In genomic region chr5:154834045-154834444, GRCh38 we compare ENCODE assay signal across 26 cellular contexts. TPM values are rescaled to one million over a fixed set of nuclear protein-coding genes. Genes with fewer than 3 reads are reported as not detected.
DNase-seq lines count a peak whose midpoint lies in the region; TF ChIP-seq lines count a peak whose summit lies in the region.
"Had no signal": no experiment of that assay in that cellular context is flagged by ENCODE, and none has a peak within 500 bp of the region (broad histone marks: within the 10 kb centered on the region; RNA-seq: fewer than 3 reads in every experiment).

No MANE protein-coding gene starts in this region.

- no peak overlapping the region for H3K27ac Mint-ChIP-seq in Calu3 (ENCODE audit: unreplicated experiment)
- H3K27ac Mint-ChIP-seq: activated naive CD4-positive, alpha-beta T cell treated with anti-CD3 and anti-CD28 coated beads, Interleukin-2, amount 50 U/mL, for 24 hours; activated T-helper 1 cell treated with anti-CD3 and anti-CD28 coated beads, Interleukin-12 subunit alpha, Interleukin-12 subunit beta, Interleukin-2, Interleukin-4 antibody, amounts not matched to agents 30 ng/mL and 10 ng/mL and 1 ng/mL, durations not matched to agents 14 hours and 24 hours and 36 hours; CD4-positive, alpha-beta T cell; naive B cell; T-helper 2 cell treated with Interferon-gamma antibody and Interleukin-4, amounts not matched to agents 5 μg/mL and 100 μg/mL, for 36 hours had no signal

- H3K27me3 ChIP-seq in hepatocyte (no peaks in the 10 kb centered on the region), sigmoid colon (no peaks in the 10 kb centered on the region)
- H3K27me3 ChIP-seq: breast epithelium, foreskin keratinocyte, heart left ventricle had no signal

- TF ChIP-seq EP300 in sigmoid colon (IDR thresholded peaks at IDR 0.05), result no peak

- H3K36me3 ChIP-seq in hepatocyte (replicated peaks; ENCODE audit: insufficient read depth, low read depth), result no peaks in the 10 kb centered on the region
- H3K36me3 ChIP-seq in sigmoid colon, result peaks cover 11 to 50% (median 19%) of the 10 kb centered on the region in 4 donors
- H3K36me3 ChIP-seq: breast epithelium, WERI-Rb-1 had no signal

- DNase-seq in DMS153 (lab: John Stamatoyannopoulos, UW), result peak; percentile 8
- DNase-seq in DMS153 treated with DMSO at 0.1 percent for 48 hours (lab: John Stamatoyannopoulos, UW; ENCODE audit: unreplicated experiment), result no peak
- DNase-seq in NCI-H2029 treated with DMSO at 0.1 percent for 48 hours (lab: John Stamatoyannopoulos, UW), result peak; percentile 52
- no peak for DNase-seq in hepatocyte (ENCODE audit: low spot score)
- DNase-seq in sigmoid colon, result no peak
- DNase-seq in Calu3, result no peak
- no peak for DNase-seq in activated CD8-positive, alpha-beta memory T cell treated with anti-CD3 and anti-CD28 coated beads for 24 hours
- no peak for DNase-seq in activated effector memory CD4-positive, alpha-beta T cell treated with anti-CD3 and anti-CD28 coated beads, Interleukin-2, amount 50 U/mL, for 16 hours
- DNase-seq: 8988T; amygdala; CD4-positive, alpha-beta T cell; effector CD8-positive, alpha-beta T cell; foreskin keratinocyte; naive B cell; NCI-H1048; NCI-H1694; NCI-H2171; NCI-H748 treated with DMSO at 0.1 percent for 48 hours; psoas muscle; stimulated activated naive CD4-positive, alpha-beta T cell treated with Interleukin-2 at 50 U/mL for 16 hours had no signal

- H2AFZ ChIP-seq in hepatocyte, result no peak overlapping the region

- H3K4me1 Mint-ChIP-seq in Calu3 (ENCODE audit: low read depth, unreplicated experiment), result peaks cover 30% of the 10 kb centered on the region

- H3K4me1 ChIP-seq in hepatocyte (ENCODE audit: insufficient read depth), result peaks cover 21% of the 10 kb centered on the region
- H3K4me1 ChIP-seq in sigmoid colon, result peaks cover 0 to 46% (median 29%) of the 10 kb centered on the region in 4 donors
- H3K4me1 ChIP-seq: breast epithelium had no signal

- CTCF ChIA-PET in Calu3 (lab: Charles Lee), result no interaction called here

- no peak for TF ChIP-seq POLR2A in sigmoid colon (IDR thresholded peaks at IDR 0.05)

- H3K4me3 ChIP-seq in hepatocyte (no peak overlapping the region), sigmoid colon (peak overlapping the region in 3 of 4 donors; percentile 38 to 44 (median 42))
- H3K4me3 ChIP-seq: breast epithelium, psoas muscle had no signal

- H3K9me3 Mint-ChIP-seq in Calu3 (ENCODE audit: low read depth, unreplicated experiment), result no peaks in the 10 kb centered on the region
- H3K9me3 Mint-ChIP-seq: activated naive CD4-positive, alpha-beta T cell treated with anti-CD3 and anti-CD28 coated beads, Interleukin-2, amount 50 U/mL, for 24 hours; activated T-helper 1 cell treated with anti-CD3 and anti-CD28 coated beads, Interleukin-12 subunit alpha, Interleukin-12 subunit beta, Interleukin-2, Interleukin-4 antibody, amounts not matched to agents 30 ng/mL and 10 ng/mL and 1 ng/mL, durations not matched to agents 14 hours and 24 hours and 36 hours; CD4-positive, alpha-beta T cell; naive B cell; T-helper 2 cell treated with Interferon-gamma antibody and Interleukin-4, amounts not matched to agents 5 μg/mL and 100 μg/mL, for 36 hours had no signal

- H3K79me2 ChIP-seq in hepatocyte, result peaks cover 2% of the 10 kb centered on the region

- H3K9me2 ChIP-seq in hepatocyte (replicated peaks; ENCODE audit: insufficient read depth), result no peaks in the 10 kb centered on the region

- H3K9me3 ChIP-seq in hepatocyte (ENCODE audit: low read depth) (no peaks in the 10 kb centered on the region), sigmoid colon (no peaks in the 10 kb centered on the region)
- H3K9me3 ChIP-seq: breast epithelium, heart left ventricle, psoas muscle had no signal

- H3K4me2 ChIP-seq in hepatocyte, result peak overlapping the region; percentile 56

- peak overlapping the region; percentile 83 for H3K27ac ChIP-seq in hepatocyte
- peak overlapping the region in 3 of 4 donors; percentile 82 to 88 (median 85) for H3K27ac ChIP-seq in sigmoid colon

- no TSS peak for BruUV-seq in Calu3 (replicated peaks; lab: Mats Ljungman, UMichigan)

- 88% methylated on average over 1 of the region's 1 CpG for WGBS in hepatocyte (ENCODE audit: low lambda C conversion rate, missing lambda C conversion rate)
- WGBS in sigmoid colon, 2 donors, result 76 to 84% methylated on average over 1 of the region's 1 CpG

- TF ChIP-seq CTCF in hepatocyte (IDR thresholded peaks at IDR 0.05; ENCODE audit: poor library complexity) (no peak), sigmoid colon (IDR thresholded peaks at IDR 0.05) (no peak), Calu3 (IDR thresholded peaks at IDR 0.05; ENCODE audit: unreplicated experiment) (no peak)

- H4K20me1 ChIP-seq in hepatocyte (ENCODE audit: insufficient read depth, poor library complexity, severe bottlenecking), result no peaks in the 10 kb centered on the region

- no peaks in the 10 kb centered on the region for H3K27me3 Mint-ChIP-seq in Calu3 (ENCODE audit: unreplicated experiment)
- H3K27me3 Mint-ChIP-seq: activated naive CD4-positive, alpha-beta T cell treated with anti-CD3 and anti-CD28 coated beads, Interleukin-2, amount 50 U/mL, for 24 hours; CD4-positive, alpha-beta T cell; naive B cell had no signal

- no peak overlapping the region for H3K4me3 Mint-ChIP-seq in Calu3 (ENCODE audit: low read depth, unreplicated experiment)
- H3K4me3 Mint-ChIP-seq: activated naive CD4-positive, alpha-beta T cell treated with anti-CD3 and anti-CD28 coated beads, Interleukin-2, amount 50 U/mL, for 24 hours; activated T-helper 1 cell treated with anti-CD3 and anti-CD28 coated beads, Interleukin-12 subunit alpha, Interleukin-12 subunit beta, Interleukin-2, Interleukin-4 antibody, amounts not matched to agents 30 ng/mL and 10 ng/mL and 1 ng/mL, durations not matched to agents 14 hours and 24 hours and 36 hours; CD4-positive, alpha-beta T cell; T-helper 2 cell treated with Interferon-gamma antibody and Interleukin-4, amounts not matched to agents 5 μg/mL and 100 μg/mL, for 36 hours had no signal

- intact Hi-C loops in sigmoid colon (cut with DNase I) (no loop called here), Calu3 (cut with micrococcal nuclease; ENCODE audit: unreplicated experiment) (no loop called here)

- H3K36me3 Mint-ChIP-seq in Calu3 (ENCODE audit: insufficient read depth, unreplicated experiment), result peaks cover 23% of the 10 kb centered on the region
- H3K36me3 Mint-ChIP-seq: naive B cell had no signal

RNA-seq across cellular contexts. Expression of gene FAXDC2, which starts 16.4 kb away (rescaled TPM):
- total RNA-seq in hepatocyte (23.1 and 29.3 TPM in 2 replicates), sigmoid colon (100 to 1,000 TPM in 1 of 4 donors, 10 to 100 TPM in 3; 67.3 to 118 (median 90.6) TPM), Calu3 (2022) (not detected in 2 replicates)
- polyA plus RNA-seq in hepatocyte (27.7 and 28.5 TPM in 2 replicates), sigmoid colon (10 to 100 TPM; 13.3 to 30.0 (median 19.4) TPM)
- total RNA-seq: activated T-helper 1 cell treated with anti-CD3 and anti-CD28 coated beads, Interleukin-12 subunit alpha, Interleukin-12 subunit beta, Interleukin-2, Interleukin-4 antibody, amounts not matched to agents 30 ng/mL and 10 ng/mL and 1 ng/mL, durations not matched to agents 14 hours and 24 hours and 36 hours; CD4-positive, alpha-beta T cell had no signal

RNA-seq across cellular contexts. Expression of gene CNOT8, which starts 24.4 kb away (rescaled TPM):
- total RNA-seq in hepatocyte, result 63.9 and 84.0 TPM in 2 replicates
- 42.0 and 46.7 TPM in 2 replicates for polyA plus RNA-seq in hepatocyte
- 10 to 100 TPM; 51.8 to 80.6 (median 70.1) TPM for total RNA-seq in sigmoid colon
- 10 to 100 TPM; 51.6 to 53.5 (median 52.8) TPM for polyA plus RNA-seq in sigmoid colon
- total RNA-seq in Calu3 (2022), result 57.3 and 63.0 TPM in 2 replicates

Comparison
In these comparisons a context has a peak if more than half of its experiments do, and no peak if none do; other contexts are left out.
1. DNase-seq: peak in DMS153 (single experiment) and NCI-H2029 treated with DMSO at 0.1 percent for 48 hours (single experiment); none in DMS153 treated with DMSO at 0.1 percent for 48 hours (single experiment), hepatocyte (single experiment), sigmoid colon (single experiment), Calu3 (single experiment), activated CD8-positive, alpha-beta memory T cell treated with anti-CD3 and anti-CD28 coated beads for 24 hours (single experiment) and activated effector memory CD4-positive, alpha-beta T cell treated with anti-CD3 and anti-CD28 coated beads, Interleukin-2, amount 50 U/mL, for 16 hours (single experiment).
2. RNA of gene FAXDC2, which starts 16.4 kb away (total RNA-seq): 67.3 to 118 TPM in sigmoid colon and 23.1 to 29.3 TPM in hepatocyte; not detected in Calu3; every median in the first group is over 10 times any median in the second.